8 cellular contexts compared by ENCODE assay signal in genomic region chr2:96764253-96764637, GRCh38. TPM values are rescaled to one million over a fixed set of nuclear protein-coding genes. Genes with fewer than 3 reads are reported as not detected.
DNase-seq lines count a peak whose midpoint lies in the region; ATAC-seq and TF ChIP-seq lines count a peak whose summit lies in the region.

No MANE protein-coding gene starts in this region.

- H3K4me3 ChIP-seq in esophagus squamous epithelium: peak overlapping the region; percentile 22 to 83 (median 71)

- peaks cover 36 to 89% (median 46%) of the 10 kb centered on the region in 3 donors for H3K4me1 ChIP-seq in esophagus squamous epithelium

- no peak for TF ChIP-seq CTCF in esophagus squamous epithelium (IDR thresholded peaks at IDR 0.05)

- H3K27ac ChIP-seq in esophagus squamous epithelium: peak overlapping the region; percentile 19 to 73 (median 59)

- intact Hi-C loops in esophagus squamous epithelium (cut with DNase I): loop anchor here (10.0 kb wide), 2 partner anchors 129 to 229 kb away; partner anchors contain the start of genes ARID5A and KANSL3

- peaks cover 8% of the 10 kb centered on the region for H3K36me3 Mint-ChIP-seq in T-helper 2 cell treated with Interferon-gamma antibody and Interleukin-4, amounts not matched to agents 5 μg/mL and 100 μg/mL, for 36 hours (ENCODE audit: low read depth)

- no peaks in the 10 kb centered on the region for H3K9me3 Mint-ChIP-seq in T-helper 2 cell treated with Interferon-gamma antibody and Interleukin-4, amounts not matched to agents 5 μg/mL and 100 μg/mL, for 36 hours

- DNase-seq in T-helper 2 cell treated with Interferon-gamma antibody and Interleukin-4, amounts not matched to agents 5 μg/mL and 100 μg/mL, for 36 hours (ENCODE audit: low spot score): no peak
- no peak for DNase-seq in T-helper 2 cell
- DNase-seq in RKO (ENCODE audit: low spot score): peak; percentile 21
- DNase-seq in esophagus squamous epithelium (lab: John Stamatoyannopoulos, UW): no peak
- DNase-seq in retina: peak; percentile 48
- DNase-seq in cerebellar cortex (ENCODE audit: low spot score): no peak

- no peak for ATAC-seq in HG03196 (IDR thresholded peaks at IDR 0.05; ENCODE audit: unreplicated experiment)
- no peak for ATAC-seq in GM18858 (IDR thresholded peaks at IDR 0.05; ENCODE audit: unreplicated experiment)

- no peaks in the 10 kb centered on the region for H3K27me3 ChIP-seq in esophagus squamous epithelium

- H3K4me1 Mint-ChIP-seq in T-helper 2 cell treated with Interferon-gamma antibody and Interleukin-4, amounts not matched to agents 5 μg/mL and 100 μg/mL, for 36 hours (ENCODE audit: low read depth): peaks cover 52% of the 10 kb centered on the region

- WGBS in esophagus squamous epithelium, 2 donors: 27 to 45% methylated on average over 3 to 7 of the region's 8 CpGs

- no peak overlapping the region for H3K27ac Mint-ChIP-seq in T-helper 2 cell treated with Interferon-gamma antibody and Interleukin-4, amounts not matched to agents 5 μg/mL and 100 μg/mL, for 36 hours

- no peaks in the 10 kb centered on the region for H3K27me3 Mint-ChIP-seq in T-helper 2 cell treated with Interferon-gamma antibody and Interleukin-4, amounts not matched to agents 5 μg/mL and 100 μg/mL, for 36 hours (ENCODE audit: low read depth)

- no peaks in the 10 kb centered on the region for H3K36me3 ChIP-seq in esophagus squamous epithelium

- H3K4me3 Mint-ChIP-seq in T-helper 2 cell treated with Interferon-gamma antibody and Interleukin-4, amounts not matched to agents 5 μg/mL and 100 μg/mL, for 36 hours: peak overlapping the region; percentile 82

- no peaks in the 10 kb centered on the region for H3K9me3 ChIP-seq in esophagus squamous epithelium

- TF ChIP-seq POLR2A in esophagus squamous epithelium (IDR thresholded peaks at IDR 0.05): no peak

RNA-seq across cellular contexts. Expression of gene CNNM4, which starts 3.5 kb away (rescaled TPM):
- total RNA-seq in esophagus squamous epithelium: 1 to 10 TPM; 3.4 to 8.5 (median 6.7) TPM

RNA-seq across cellular contexts. Expression of gene LMAN2L, which starts 24.4 kb away (rescaled TPM):
- 10 to 100 TPM in 2 of 4 donors, 1 to 10 TPM in 2; 7.4 to 12.6 (median 10.5) TPM for total RNA-seq in esophagus squamous epithelium

RNA-seq across cellular contexts. Expression of gene CNNM3, which starts 51.8 kb away (rescaled TPM):
- 10 to 100 TPM in 1 of 4 donors, 1 to 10 TPM in 3; 3.7 to 10.2 (median 5.5) TPM for total RNA-seq in esophagus squamous epithelium

Comparison
In these comparisons a context has a peak if more than half of its experiments do, and no peak if none do; other contexts are left out.
1. DNase-seq: peak in RKO (single experiment) and retina (single experiment); none in T-helper 2 cell treated with Interferon-gamma antibody and Interleukin-4, amounts not matched to agents 5 μg/mL and 100 μg/mL, for 36 hours (single experiment), T-helper 2 cell (0 of 5), esophagus squamous epithelium (single experiment) and cerebellar cortex (single experiment).